ENCODE assay signal across 17 cellular contexts in the genomic region with DNA sequence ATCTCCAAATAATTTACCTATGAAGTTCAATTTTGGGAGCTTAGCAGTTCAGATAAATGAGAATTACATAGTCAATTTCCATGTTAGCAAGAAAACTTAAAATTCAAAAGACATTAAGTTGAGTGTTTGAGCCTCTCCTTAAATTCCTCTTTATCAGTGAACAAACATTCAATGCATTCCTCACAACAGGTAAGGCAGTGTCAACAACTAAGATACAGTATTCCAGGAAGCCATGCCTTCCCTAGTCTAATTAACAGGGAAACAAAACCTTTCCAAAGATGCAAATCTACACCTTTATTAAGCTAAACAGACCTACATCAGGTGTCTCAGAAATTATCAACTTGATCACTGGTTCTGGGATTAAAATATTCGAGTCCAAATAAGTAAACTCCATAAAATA. TPM values are rescaled to one million over a fixed set of nuclear protein-coding genes. Genes with fewer than 3 reads are reported as not detected.
DNase-seq lines count a peak whose midpoint lies in the region; ATAC-seq and TF ChIP-seq lines count a peak whose summit lies in the region.
"Had no signal": no experiment of that assay in that cellular context is flagged by ENCODE, and none has a peak within 500 bp of the region (broad histone marks: within the 10 kb centered on the region; RNA-seq: fewer than 3 reads in every experiment).

No MANE protein-coding gene starts in this region.

- peaks cover 0 to 6% of the 10 kb centered on the region in 2 donors for H3K4me1 ChIP-seq in breast epithelium
- peaks cover 22 to 74% of the 10 kb centered on the region in 2 donors for H3K4me1 ChIP-seq in left lung
- H3K4me1 ChIP-seq in vagina, result peaks cover 66% of the 10 kb centered on the region

- CTCF ChIA-PET in MCF 10A (lab: Yijun Ruan, JAX), result interaction anchor here (1.3 kb wide), 1 partner anchor 219 kb away, joined by 3 read pairs; no protein-coding TSS in a partner anchor

- H3K36me3 ChIP-seq in breast epithelium (no peaks in the 10 kb centered on the region), left lung (no peaks in the 10 kb centered on the region), vagina (peaks cover 0 to 4% of the 10 kb centered on the region in 2 donors)
- H3K36me3 ChIP-seq: adrenal gland had no signal

- ATAC-seq in left lung, result no peak
- no peak for ATAC-seq in HG03095 (IDR thresholded peaks at IDR 0.05; ENCODE audit: unreplicated experiment)
- ATAC-seq: activated CD4-positive, alpha-beta T cell treated with anti-CD3 and anti-CD28 coated beads for 36 hours; natural killer cell had no signal

- BruUV-seq in MCF 10A (replicated peaks; lab: Mats Ljungman, UMichigan), result no TSS peak

- intact Hi-C loops in MCF 10A (cut with micrococcal nuclease) (no loop called here), breast epithelium (cut with DNase I; ENCODE audit: low total_unique reads) (no loop called here), left lung (cut with DNase I) (no loop called here), vagina (cut with DNase I) (no loop called here)

- H3K4me1 Mint-ChIP-seq in MCF 10A (ENCODE audit: insufficient read depth, unreplicated experiment), result peaks cover 29% of the 10 kb centered on the region
- peaks cover 65% of the 10 kb centered on the region for H3K4me1 Mint-ChIP-seq in chondrocyte (ENCODE audit: low read depth)

- H3K36me3 Mint-ChIP-seq in MCF 10A (ENCODE audit: insufficient read depth, unreplicated experiment) (peaks cover 6% of the 10 kb centered on the region), chondrocyte (ENCODE audit: low read depth) (peaks cover 21% of the 10 kb centered on the region)
- H3K36me3 Mint-ChIP-seq: natural killer cell had no signal

- no peaks in the 10 kb centered on the region for H3K27me3 ChIP-seq in breast epithelium
- H3K27me3 ChIP-seq in left lung, result peaks cover 0 to 10% of the 10 kb centered on the region in 2 donors
- H3K27me3 ChIP-seq in vagina, result no peaks in the 10 kb centered on the region
- H3K27me3 ChIP-seq: adrenal gland had no signal

- H3K27ac Mint-ChIP-seq in MCF 10A (ENCODE audit: low read depth, unreplicated experiment) (peak overlapping the region; percentile 42), chondrocyte (ENCODE audit: unreplicated experiment) (peak overlapping the region; percentile 89)
- H3K27ac Mint-ChIP-seq: activated CD4-positive, alpha-beta T cell treated with anti-CD3 and anti-CD28 coated beads for 36 hours; natural killer cell; T-helper 1 cell treated with Interleukin-12 subunit alpha and Interleukin-12 subunit beta and Interleukin-4 antibody, amounts not matched to agents 30 μg/mL and 1 μg/mL, for 36 hours had no signal

- DNase-seq in MCF 10A (ENCODE audit: unreplicated experiment) (no peak), breast epithelium (ENCODE audit: low spot score in 2 of 2) (no peak), chondrocyte (ENCODE audit: low spot score) (no peak), left lung (no peak), vagina (ENCODE audit: extremely low spot score in 2 of 2) (no peak), activated gamma-delta T cell (lab: John Stamatoyannopoulos, UW) (no peak), cerebellar cortex (ENCODE audit: low spot score) (no peak)
- DNase-seq: 8988T; activated CD4-positive, alpha-beta T cell treated with anti-CD3 and anti-CD28 coated beads for 36 hours; activated T-cell treated with anti-CD3 and anti-CD28 coated beads, Interleukin-2, amount 50 U/mL, for 1 hour; adrenal gland; natural killer cell; NCI-H1105 treated with DMSO at 0.1 percent for 48 hours; NCI-H446 had no signal

- POLR2A ChIA-PET in MCF 10A (lab: Yijun Ruan, JAX), result interaction anchor here (0.5 to 5.1 kb wide), 6 partner anchors 11 to 1128 kb away, joined by 3 to 37 read pairs (median 4); no protein-coding TSS in a partner anchor

- TF ChIP-seq POLR2A in breast epithelium (IDR thresholded peaks at IDR 0.05) (no peak), vagina (IDR thresholded peaks at IDR 0.05) (no peak)

- H3K27me3 Mint-ChIP-seq in MCF 10A (ENCODE audit: insufficient read depth, unreplicated experiment) (no peaks in the 10 kb centered on the region), chondrocyte (ENCODE audit: low read depth) (no peaks in the 10 kb centered on the region)

- H3K27ac ChIP-seq in breast epithelium (no peak overlapping the region), left lung (peak overlapping the region; percentile 33 to 45), vagina (peak overlapping the region; percentile 2)
- H3K27ac ChIP-seq: adrenal gland, skin epidermis had no signal

- H3K9me3 ChIP-seq in breast epithelium (no peaks in the 10 kb centered on the region), left lung (no peaks in the 10 kb centered on the region), vagina (no peaks in the 10 kb centered on the region)
- H3K9me3 ChIP-seq: adrenal gland had no signal

- peaks cover 7% of the 10 kb centered on the region for H3K9me3 Mint-ChIP-seq in MCF 10A (ENCODE audit: unreplicated experiment)
- no peaks in the 10 kb centered on the region for H3K9me3 Mint-ChIP-seq in chondrocyte (ENCODE audit: low read depth)
- H3K9me3 Mint-ChIP-seq: natural killer cell; T-helper 1 cell treated with Interleukin-12 subunit alpha and Interleukin-12 subunit beta and Interleukin-4 antibody, amounts not matched to agents 30 μg/mL and 1 μg/mL, for 36 hours had no signal

- H3K4me3 Mint-ChIP-seq in MCF 10A (ENCODE audit: unreplicated experiment) (no peak overlapping the region), chondrocyte (ENCODE audit: unreplicated experiment) (no peak overlapping the region)
- H3K4me3 Mint-ChIP-seq: activated CD4-positive, alpha-beta T cell treated with anti-CD3 and anti-CD28 coated beads for 36 hours; natural killer cell; T-helper 1 cell treated with Interleukin-12 subunit alpha and Interleukin-12 subunit beta and Interleukin-4 antibody, amounts not matched to agents 30 μg/mL and 1 μg/mL, for 36 hours had no signal

- no peak for TF ChIP-seq CTCF in MCF 10A (IDR thresholded peaks at IDR 0.05; ENCODE audit: unreplicated experiment)
- no peak for TF ChIP-seq CTCF in breast epithelium (IDR thresholded peaks at IDR 0.05)
- TF ChIP-seq CTCF in chondrocyte (IDR thresholded peaks at IDR 0.05), result no peak
- TF ChIP-seq CTCF in left lung (IDR thresholded peaks at IDR 0.05), result no peak
- no peak for TF ChIP-seq CTCF in vagina (IDR thresholded peaks at IDR 0.05)

- no peak overlapping the region for H3K4me3 ChIP-seq in breast epithelium
- H3K4me3 ChIP-seq in left lung, result peak overlapping the region in 1 of 2 donors; percentile 7
- H3K4me3 ChIP-seq in vagina, result no peak overlapping the region
- H3K4me3 ChIP-seq: adrenal gland, skin epidermis had no signal

RNA-seq across cellular contexts. Expression of gene SH3RF1, which starts 3.7 kb away (rescaled TPM):
- total RNA-seq in MCF 10A (2022) (16.5 and 17.4 TPM in 2 replicates), breast epithelium (10 to 100 TPM; 20.2 to 37.0 (median 27.9) TPM), chondrocyte (21.8 to 28.1 TPM (median 25.2 TPM) in 3 replicates), left lung (10 to 100 TPM; 24.0 to 39.4 TPM), vagina (16.0 TPM)

Comparison
In these comparisons a context has a peak if more than half of its experiments do, and no peak if none do; other contexts are left out.
1. H3K27ac ChIP-seq: peak in left lung (2 of 2) and vagina (single experiment); none in breast epithelium (0 of 2).